ENCODE assay signal across 10 cellular contexts in the genomic region with DNA sequence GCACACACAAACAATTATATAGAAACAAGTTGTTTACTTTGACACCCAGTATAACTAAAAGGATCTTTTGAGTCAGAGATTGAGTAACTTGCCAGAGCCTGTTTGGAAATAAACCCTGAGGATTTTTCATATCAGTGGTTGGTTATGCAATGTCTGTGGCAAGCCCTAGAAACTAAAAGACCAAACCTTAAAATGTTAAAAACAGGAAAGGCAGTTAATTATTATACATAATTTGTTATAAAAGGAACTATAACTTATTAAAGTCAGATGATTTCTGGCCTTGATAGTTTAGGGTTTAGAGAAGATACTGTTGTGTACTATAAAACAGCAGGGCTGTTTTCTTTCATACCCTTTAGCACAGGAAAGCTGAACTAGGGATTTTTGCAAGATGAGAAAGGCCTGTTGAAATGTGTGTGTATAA. TPM values are rescaled to one million over a fixed set of nuclear protein-coding genes. Genes with fewer than 3 reads are reported as not detected.
DNase-seq lines count a peak whose midpoint lies in the region; ATAC-seq, FAIRE-seq and TF ChIP-seq lines count a peak whose summit lies in the region.
"Had no signal": no experiment of that assay in that cellular context is flagged by ENCODE, and none has a peak within 500 bp of the region (broad histone marks: within the 10 kb centered on the region; RNA-seq: fewer than 3 reads in every experiment).

No MANE protein-coding gene starts in this region.

- H3K27ac ChIP-seq in skin epidermis, result peak overlapping the region in 15 of 21 experiments; percentile 14 to 80 (median 58)

- CTCF ChIA-PET in WTC11 (lab: Charles Lee), result no interaction called here

- H3K4me1 Mint-ChIP-seq in WTC11, result peaks cover 18% of the 10 kb centered on the region

- H3K36me3 Mint-ChIP-seq in WTC11, result peaks cover 21% of the 10 kb centered on the region

- FAIRE-seq in H54 (lab: Jason Lieb, UNC), result peak; percentile 41

- TF ChIP-seq CTCF in WTC11 (IDR thresholded peaks at IDR 0.05), result no peak

- H3K9me3 Mint-ChIP-seq in WTC11, result no peaks in the 10 kb centered on the region

- H3K27me3 Mint-ChIP-seq in WTC11 (ENCODE audit: low read depth), result no peaks in the 10 kb centered on the region

- peak overlapping the region; percentile 16; the same call in 1 of the 2 replicates for H3K27ac Mint-ChIP-seq in WTC11

- POLR2A ChIA-PET in WTC11 (lab: Charles Lee), result interaction anchor here (0.6 kb wide), 1 partner anchor 280 kb away, joined by 4 read pairs; no protein-coding TSS in a partner anchor

- no peak overlapping the region for H3K4me3 Mint-ChIP-seq in WTC11

- no peak for TF ChIP-seq POLR2A in H54 (IDR thresholded peaks at IDR 0.05; ENCODE audit: low read depth, low read length)

- ATAC-seq in WTC11, result no peak

- DNase-seq in H54 (ENCODE audit: insufficient read length, low spot score) (no peak), WTC11 (ENCODE audit: low spot score) (no peak), foreskin melanocyte (peak; percentile 59), ecto neural progenitor cell (ENCODE audit: low spot score) (no peak), NCI-H2081 treated with DMSO at 0.1 percent for 48 hours (lab: John Stamatoyannopoulos, UW) (no peak), NCI-H446 treated with DMSO at 0.1 percent for 48 hours (lab: John Stamatoyannopoulos, UW) (no peak)
- DNase-seq in activated T-cell treated with anti-CD3 and anti-CD28 coated beads, Interleukin-2, amount 50 U/mL, for 48 hours, result no peak
- DNase-seq: activated CD4-positive, alpha-beta T cell treated with anti-CD3 and anti-CD28 coated beads for 1 hour; NCI-H1436 had no signal

- no peak overlapping the region for H3K4me3 ChIP-seq in skin epidermis

TF ChIP-seq in WTC11, 78 proteins besides CTCF, POLR2A, EP300 and RAD21:
- TF ChIP-seq, protein P1, sequence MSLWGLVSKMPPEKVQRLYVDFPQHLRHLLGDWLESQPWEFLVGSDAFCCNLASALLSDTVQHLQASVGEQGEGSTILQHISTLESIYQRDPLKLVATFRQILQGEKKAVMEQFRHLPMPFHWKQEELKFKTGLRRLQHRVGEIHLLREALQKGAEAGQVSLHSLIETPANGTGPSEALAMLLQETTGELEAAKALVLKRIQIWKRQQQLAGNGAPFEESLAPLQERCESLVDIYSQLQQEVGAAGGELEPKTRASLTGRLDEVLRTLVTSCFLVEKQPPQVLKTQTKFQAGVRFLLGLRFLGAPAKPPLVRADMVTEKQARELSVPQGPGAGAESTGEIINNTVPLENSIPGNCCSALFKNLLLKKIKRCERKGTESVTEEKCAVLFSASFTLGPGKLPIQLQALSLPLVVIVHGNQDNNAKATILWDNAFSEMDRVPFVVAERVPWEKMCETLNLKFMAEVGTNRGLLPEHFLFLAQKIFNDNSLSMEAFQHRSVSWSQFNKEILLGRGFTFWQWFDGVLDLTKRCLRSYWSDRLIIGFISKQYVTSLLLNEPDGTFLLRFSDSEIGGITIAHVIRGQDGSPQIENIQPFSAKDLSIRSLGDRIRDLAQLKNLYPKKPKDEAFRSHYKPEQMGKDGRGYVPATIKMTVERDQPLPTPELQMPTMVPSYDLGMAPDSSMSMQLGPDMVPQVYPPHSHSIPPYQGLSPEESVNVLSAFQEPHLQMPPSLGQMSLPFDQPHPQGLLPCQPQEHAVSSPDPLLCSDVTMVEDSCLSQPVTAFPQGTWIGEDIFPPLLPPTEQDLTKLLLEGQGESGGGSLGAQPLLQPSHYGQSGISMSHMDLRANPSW (CRISPR knock-in tag; conservative IDR thresholded peaks at IDR 0.05; ENCODE audit: low read depth), result no peak
- TF ChIP-seq, protein P2, sequence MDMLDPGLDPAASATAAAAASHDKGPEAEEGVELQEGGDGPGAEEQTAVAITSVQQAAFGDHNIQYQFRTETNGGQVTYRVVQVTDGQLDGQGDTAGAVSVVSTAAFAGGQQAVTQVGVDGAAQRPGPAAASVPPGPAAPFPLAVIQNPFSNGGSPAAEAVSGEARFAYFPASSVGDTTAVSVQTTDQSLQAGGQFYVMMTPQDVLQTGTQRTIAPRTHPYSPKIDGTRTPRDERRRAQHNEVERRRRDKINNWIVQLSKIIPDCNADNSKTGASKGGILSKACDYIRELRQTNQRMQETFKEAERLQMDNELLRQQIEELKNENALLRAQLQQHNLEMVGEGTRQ (CRISPR knock-in tag; IDR thresholded peaks at IDR 0.05), result no peak
- TF ChIP-seq, protein P3, sequence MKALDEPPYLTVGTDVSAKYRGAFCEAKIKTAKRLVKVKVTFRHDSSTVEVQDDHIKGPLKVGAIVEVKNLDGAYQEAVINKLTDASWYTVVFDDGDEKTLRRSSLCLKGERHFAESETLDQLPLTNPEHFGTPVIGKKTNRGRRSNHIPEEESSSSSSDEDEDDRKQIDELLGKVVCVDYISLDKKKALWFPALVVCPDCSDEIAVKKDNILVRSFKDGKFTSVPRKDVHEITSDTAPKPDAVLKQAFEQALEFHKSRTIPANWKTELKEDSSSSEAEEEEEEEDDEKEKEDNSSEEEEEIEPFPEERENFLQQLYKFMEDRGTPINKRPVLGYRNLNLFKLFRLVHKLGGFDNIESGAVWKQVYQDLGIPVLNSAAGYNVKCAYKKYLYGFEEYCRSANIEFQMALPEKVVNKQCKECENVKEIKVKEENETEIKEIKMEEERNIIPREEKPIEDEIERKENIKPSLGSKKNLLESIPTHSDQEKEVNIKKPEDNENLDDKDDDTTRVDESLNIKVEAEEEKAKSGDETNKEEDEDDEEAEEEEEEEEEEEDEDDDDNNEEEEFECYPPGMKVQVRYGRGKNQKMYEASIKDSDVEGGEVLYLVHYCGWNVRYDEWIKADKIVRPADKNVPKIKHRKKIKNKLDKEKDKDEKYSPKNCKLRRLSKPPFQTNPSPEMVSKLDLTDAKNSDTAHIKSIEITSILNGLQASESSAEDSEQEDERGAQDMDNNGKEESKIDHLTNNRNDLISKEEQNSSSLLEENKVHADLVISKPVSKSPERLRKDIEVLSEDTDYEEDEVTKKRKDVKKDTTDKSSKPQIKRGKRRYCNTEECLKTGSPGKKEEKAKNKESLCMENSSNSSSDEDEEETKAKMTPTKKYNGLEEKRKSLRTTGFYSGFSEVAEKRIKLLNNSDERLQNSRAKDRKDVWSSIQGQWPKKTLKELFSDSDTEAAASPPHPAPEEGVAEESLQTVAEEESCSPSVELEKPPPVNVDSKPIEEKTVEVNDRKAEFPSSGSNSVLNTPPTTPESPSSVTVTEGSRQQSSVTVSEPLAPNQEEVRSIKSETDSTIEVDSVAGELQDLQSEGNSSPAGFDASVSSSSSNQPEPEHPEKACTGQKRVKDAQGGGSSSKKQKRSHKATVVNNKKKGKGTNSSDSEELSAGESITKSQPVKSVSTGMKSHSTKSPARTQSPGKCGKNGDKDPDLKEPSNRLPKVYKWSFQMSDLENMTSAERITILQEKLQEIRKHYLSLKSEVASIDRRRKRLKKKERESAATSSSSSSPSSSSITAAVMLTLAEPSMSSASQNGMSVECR (CRISPR knock-in tag; IDR thresholded peaks at IDR 0.05; ENCODE audit: borderline replicate concordance), result no peak
- TF ChIP-seq FOXK1 (CRISPR knock-in tag; IDR thresholded peaks at IDR 0.05) (no peak), RELA (CRISPR knock-in tag; IDR thresholded peaks at IDR 0.05; ENCODE audit: borderline replicate concordance) (no peak), FOXJ3 (CRISPR knock-in tag; IDR thresholded peaks at IDR 0.05; ENCODE audit: borderline replicate concordance) (no peak)
- TF ChIP-seq, protein P4, sequence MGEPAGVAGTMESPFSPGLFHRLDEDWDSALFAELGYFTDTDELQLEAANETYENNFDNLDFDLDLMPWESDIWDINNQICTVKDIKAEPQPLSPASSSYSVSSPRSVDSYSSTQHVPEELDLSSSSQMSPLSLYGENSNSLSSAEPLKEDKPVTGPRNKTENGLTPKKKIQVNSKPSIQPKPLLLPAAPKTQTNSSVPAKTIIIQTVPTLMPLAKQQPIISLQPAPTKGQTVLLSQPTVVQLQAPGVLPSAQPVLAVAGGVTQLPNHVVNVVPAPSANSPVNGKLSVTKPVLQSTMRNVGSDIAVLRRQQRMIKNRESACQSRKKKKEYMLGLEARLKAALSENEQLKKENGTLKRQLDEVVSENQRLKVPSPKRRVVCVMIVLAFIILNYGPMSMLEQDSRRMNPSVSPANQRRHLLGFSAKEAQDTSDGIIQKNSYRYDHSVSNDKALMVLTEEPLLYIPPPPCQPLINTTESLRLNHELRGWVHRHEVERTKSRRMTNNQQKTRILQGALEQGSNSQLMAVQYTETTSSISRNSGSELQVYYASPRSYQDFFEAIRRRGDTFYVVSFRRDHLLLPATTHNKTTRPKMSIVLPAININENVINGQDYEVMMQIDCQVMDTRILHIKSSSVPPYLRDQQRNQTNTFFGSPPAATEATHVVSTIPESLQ (CRISPR knock-in tag; IDR thresholded peaks at IDR 0.05), result no peak
- TF ChIP-seq, protein P5, sequence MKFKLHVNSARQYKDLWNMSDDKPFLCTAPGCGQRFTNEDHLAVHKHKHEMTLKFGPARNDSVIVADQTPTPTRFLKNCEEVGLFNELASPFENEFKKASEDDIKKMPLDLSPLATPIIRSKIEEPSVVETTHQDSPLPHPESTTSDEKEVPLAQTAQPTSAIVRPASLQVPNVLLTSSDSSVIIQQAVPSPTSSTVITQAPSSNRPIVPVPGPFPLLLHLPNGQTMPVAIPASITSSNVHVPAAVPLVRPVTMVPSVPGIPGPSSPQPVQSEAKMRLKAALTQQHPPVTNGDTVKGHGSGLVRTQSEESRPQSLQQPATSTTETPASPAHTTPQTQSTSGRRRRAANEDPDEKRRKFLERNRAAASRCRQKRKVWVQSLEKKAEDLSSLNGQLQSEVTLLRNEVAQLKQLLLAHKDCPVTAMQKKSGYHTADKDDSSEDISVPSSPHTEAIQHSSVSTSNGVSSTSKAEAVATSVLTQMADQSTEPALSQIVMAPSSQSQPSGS (CRISPR knock-in tag; IDR thresholded peaks at IDR 0.05; ENCODE audit: borderline replicate concordance, low read depth), result no peak

RNA-seq across cellular contexts. Expression of a gene that starts 44.1 kb away (rescaled TPM):
- total RNA-seq in WTC11 (2021), result 26.6 to 31.6 TPM (median 27.2 TPM) in 3 replicates

RNA-seq across cellular contexts. Expression of a gene that starts 56.9 kb away (rescaled TPM):
- total RNA-seq in WTC11 (2021), result 9.3 to 16.3 TPM (median 14.8 TPM) in 3 replicates
